13 cellular contexts compared by ENCODE assay signal in genomic region chr5:32506251-32506661, GRCh38.
DNase-seq lines count a peak whose midpoint lies in the region; ATAC-seq and TF ChIP-seq lines count a peak whose summit lies in the region.
"Had no signal": no experiment of that assay in that cellular context is flagged by ENCODE, and none has a peak within 500 bp of the region (broad histone marks: within the 10 kb centered on the region; RNA-seq: fewer than 3 reads in every experiment).

No MANE protein-coding gene starts in this region.

- no peak overlapping the region for H3K4me3 Mint-ChIP-seq in natural killer cell

- H3K27ac Mint-ChIP-seq in natural killer cell: no peak overlapping the region

- H3K9me2 ChIP-seq in neural cell (ENCODE audit: insufficient read depth, low read length): no peaks in the 10 kb centered on the region

- H3K4me1 Mint-ChIP-seq in natural killer cell: no peaks in the 10 kb centered on the region

- no peaks in the 10 kb centered on the region for H3K36me3 Mint-ChIP-seq in natural killer cell

- TF ChIP-seq CTCF in dorsolateral prefrontal cortex (IDR thresholded peaks at IDR 0.05 in 54 of 56, conservative IDR thresholded peaks at IDR 0.05 in 2 of 56; ENCODE audit: low read depth in 1 of 56, partially characterized antibody in 56 of 56) (no peak), neural cell (IDR thresholded peaks at IDR 0.05; ENCODE audit: poor library complexity, severe bottlenecking) (no peak), natural killer cell (IDR thresholded peaks at IDR 0.05) (no peak)

- H2AFZ ChIP-seq in neural cell (ENCODE audit: low read depth, low read length): no peak overlapping the region

- H3K27me3 ChIP-seq in dorsolateral prefrontal cortex (no peaks in the 10 kb centered on the region), neural cell (ENCODE audit: insufficient read depth, low read depth, low read length) (no peaks in the 10 kb centered on the region)
- H3K27me3 ChIP-seq: BLaER1 treated with 17β-estradiol and CSF1 and Interleukin-3, amounts not matched to agents 10 nM and 100 nM had no signal

- DNase-seq in COR-L47 (lab: John Stamatoyannopoulos, UW): peak; percentile 28
- peak; percentile 41 for DNase-seq in NCI-H2196 treated with DMSO at 0.1 percent for 48 hours (lab: John Stamatoyannopoulos, UW; ENCODE audit: unreplicated experiment)
- peak in 3 of 10 donors; percentile 28 to 57 (median 45) for DNase-seq in dorsolateral prefrontal cortex
- no peak for DNase-seq in activated CD8-positive, alpha-beta memory T cell treated with anti-CD3 and anti-CD28 coated beads for 24 hours
- no peak for DNase-seq in activated effector memory CD4-positive, alpha-beta T cell treated with Interleukin-2 at 50 U/mL for 16 hours
- DNase-seq in natural killer cell: no peak
- DNase-seq: activated naive CD4-positive, alpha-beta T cell; Karpas-422; stimulated activated naive CD8-positive, alpha-beta T cell treated with anti-CD3 and anti-CD28 coated beads, Interleukin-15, Interleukin-2, amounts not matched to agents 100 U/mL and 50 U/mL, for 24 hours; T-helper 9 cell had no signal

- H3K9me3 ChIP-seq in neural cell (ENCODE audit: low read length): no peaks in the 10 kb centered on the region
- H3K9me3 ChIP-seq: BLaER1 treated with 17β-estradiol and CSF1 and Interleukin-3, amounts not matched to agents 10 nM and 100 nM had no signal

- H3F3A ChIP-seq in neural cell (ENCODE audit: insufficient read depth, low read length, poor library complexity, severe bottlenecking): no peaks in the 10 kb centered on the region

- H3K27me3 Mint-ChIP-seq in natural killer cell (ENCODE audit: low read depth in 2 of 2): peaks cover 19 to 27% of the 10 kb centered on the region in 2 donors

- H3K36me3 ChIP-seq in neural cell (ENCODE audit: insufficient read depth, low read length): no peaks in the 10 kb centered on the region
- H3K36me3 ChIP-seq: BLaER1 treated with 17β-estradiol and CSF1 and Interleukin-3, amounts not matched to agents 10 nM and 100 nM had no signal

- peak overlapping the region; percentile 60 for H3K4me2 ChIP-seq in neural cell (ENCODE audit: low read length)

- H3K9ac ChIP-seq in neural cell (ENCODE audit: low read length): peak overlapping the region; percentile 56
- H3K9ac ChIP-seq: BLaER1 treated with 17β-estradiol and CSF1 and Interleukin-3, amounts not matched to agents 10 nM and 100 nM had no signal

- peak; percentile 40 for TF ChIP-seq RAD21 in neural cell (conservative IDR thresholded peaks at IDR 0.05)

- peak overlapping the region in 41 of 59 donors; percentile 9 to 86 (median 54) for H3K27ac ChIP-seq in dorsolateral prefrontal cortex
- H3K27ac ChIP-seq in neural cell (ENCODE audit: low read length): peak overlapping the region; percentile 86
- H3K27ac ChIP-seq: BLaER1 treated with 17β-estradiol and CSF1 and Interleukin-3, amounts not matched to agents 10 nM and 100 nM had no signal

- H3K4me3 ChIP-seq in dorsolateral prefrontal cortex: peak overlapping the region in 21 of 59 donors; percentile 1 to 41 (median 24)
- peak overlapping the region; percentile 53 for H3K4me3 ChIP-seq in neural cell (ENCODE audit: low read length)
- H3K4me3 ChIP-seq: BLaER1 treated with 17β-estradiol and CSF1 and Interleukin-3, amounts not matched to agents 10 nM and 100 nM had no signal

- no peak for ATAC-seq in HG03139 (IDR thresholded peaks at IDR 0.05; ENCODE audit: unreplicated experiment)
- ATAC-seq in natural killer cell: no peak
- ATAC-seq: stimulated activated naive CD8-positive, alpha-beta T cell treated with anti-CD3 and anti-CD28 coated beads, Interleukin-15, Interleukin-2, amounts not matched to agents 100 U/mL and 50 U/mL, for 24 hours had no signal

- no peaks in the 10 kb centered on the region for H4K20me1 ChIP-seq in neural cell (ENCODE audit: insufficient read depth)
- H4K20me1 ChIP-seq: BLaER1 treated with 17β-estradiol and CSF1 and Interleukin-3, amounts not matched to agents 10 nM and 100 nM had no signal

- H3K79me2 ChIP-seq in neural cell (replicated peaks; ENCODE audit: insufficient read depth, low read length): no peaks in the 10 kb centered on the region

- peak; percentile 90 for TF ChIP-seq EP300 in neural cell (conservative IDR thresholded peaks at IDR 0.05; ENCODE audit: poor library complexity, severe bottlenecking)

- H3K9me3 Mint-ChIP-seq in natural killer cell: no peaks in the 10 kb centered on the region

- intact Hi-C loops in dorsolateral prefrontal cortex (cut with DNase I): loop anchor here (5.0 kb wide), 1 partner anchor 81 kb away; the partner anchor contains the start of gene SUB1 (in 2 of the 2)
- intact Hi-C loops in natural killer cell (cut with micrococcal nuclease): no loop called here

TF ChIP-seq in neural cell, 6 proteins besides CTCF, POLR2A, EP300 and RAD21:
- no peak for TF ChIP-seq EZH2 (IDR thresholded peaks at IDR 0.05; ENCODE audit: borderline replicate concordance, insufficient read depth, low read length, poor library complexity, severe bottlenecking)
- no peak for TF ChIP-seq REST (IDR thresholded peaks at IDR 0.05; ENCODE audit: borderline replicate concordance)
- peak; percentile 92 for TF ChIP-seq POLR2AphosphoS5 (IDR thresholded peaks at IDR 0.05)
- no peak for TF ChIP-seq MXI1 (conservative IDR thresholded peaks at IDR 0.05; ENCODE audit: poor library complexity, severe bottlenecking)
- peak; percentile 42 for TF ChIP-seq SMC3 (conservative IDR thresholded peaks at IDR 0.05; ENCODE audit: poor library complexity)

Comparison
In these comparisons a context has a peak if more than half of its experiments do, and no peak if none do; other contexts are left out.
1. DNase-seq: peak in COR-L47 (single experiment) and NCI-H2196 treated with DMSO at 0.1 percent for 48 hours (single experiment); none in activated CD8-positive, alpha-beta memory T cell treated with anti-CD3 and anti-CD28 coated beads for 24 hours (single experiment), activated effector memory CD4-positive, alpha-beta T cell treated with Interleukin-2 at 50 U/mL for 16 hours (single experiment) and natural killer cell (single experiment).